21 cellular contexts compared by ENCODE assay signal in the genomic region with DNA sequence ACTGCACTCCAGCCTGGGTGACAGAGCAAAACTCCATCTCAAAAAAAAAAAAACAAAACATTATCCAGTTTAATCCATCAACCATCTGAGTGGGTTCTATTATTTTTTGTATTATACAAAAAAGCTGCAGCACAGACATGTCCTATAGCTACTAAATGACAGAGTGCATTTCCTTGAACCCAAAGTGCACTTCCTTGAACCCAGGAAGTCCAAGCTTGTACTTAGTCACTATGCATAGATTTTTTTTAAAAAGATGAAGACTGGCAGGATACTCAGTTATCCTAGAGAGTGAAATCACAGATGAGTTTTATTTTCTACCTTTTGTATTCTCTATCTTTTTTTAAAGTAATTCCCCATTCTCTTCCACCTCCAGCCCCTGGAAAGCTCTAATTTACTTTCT. TPM values are rescaled to one million over a fixed set of nuclear protein-coding genes. Genes with fewer than 3 reads are reported as not detected.
A peak's percentile ranks its signal among the peaks of the same experiment; 100 is the strongest.
DNase-seq lines count a peak whose midpoint lies in the region; ATAC-seq and TF ChIP-seq lines count a peak whose summit lies in the region.
"Had no signal": no experiment of that assay in that cellular context is flagged by ENCODE, and none has a peak within 500 bp of the region (broad histone marks: within the 10 kb centered on the region; RNA-seq: fewer than 3 reads in every experiment).

No MANE protein-coding gene starts in this region.

- intact Hi-C loops in activated CD4-positive, alpha-beta T cell treated with anti-CD3 and anti-CD28 coated beads, Interleukin-2, amount 10 ng/mL, durations not matched to agents 24 days and 14 days (cut with micrococcal nuclease), result loop anchor here (1.0 kb wide), 1 partner anchor 8 kb away; the partner anchor contains the start of gene RRAS2
- intact Hi-C loops in gastrocnemius medialis (cut with DNase I; ENCODE audit: low total_unique reads), result no loop called here
- intact Hi-C loops in adrenal gland (cut with DNase I), result no loop called here

- H3K27ac Mint-ChIP-seq in activated CD4-positive, alpha-beta T cell treated with anti-CD3 and anti-CD28 coated beads, Interleukin-2, amount 10 ng/mL, durations not matched to agents 24 days and 14 days, result no peak overlapping the region
- H3K27ac Mint-ChIP-seq in activated T-cell treated with anti-CD3 and anti-CD28 coated beads, Interleukin-2, amount 50 U/mL, for 72 hours, result peak overlapping the region; percentile 42
- H3K27ac Mint-ChIP-seq in stimulated activated naive CD8-positive, alpha-beta T cell treated with anti-CD3 and anti-CD28 coated beads, Interleukin-15, amount 100 ng/mL, for 72 hours, result peak overlapping the region in 1 of 2 donors; percentile 16
- H3K27ac Mint-ChIP-seq: HFFc6 had no signal

- H3K4me1 ChIP-seq in gastrocnemius medialis (peaks cover 34 to 39% of the 10 kb centered on the region in 2 donors), adrenal gland (replicated peaks in 1 of 2) (no peaks in the 10 kb centered on the region)
- H3K4me1 ChIP-seq: A549 had no signal

- H3K4me1 Mint-ChIP-seq in activated CD4-positive, alpha-beta T cell treated with anti-CD3 and anti-CD28 coated beads, Interleukin-2, amount 10 ng/mL, durations not matched to agents 24 days and 14 days, result peaks cover 38% of the 10 kb centered on the region
- peaks cover 17% of the 10 kb centered on the region for H3K4me1 Mint-ChIP-seq in activated T-cell treated with anti-CD3 and anti-CD28 coated beads, Interleukin-2, amount 50 U/mL, for 72 hours (ENCODE audit: low read depth)
- peaks cover 9% of the 10 kb centered on the region for H3K4me1 Mint-ChIP-seq in activated T-cell treated with anti-CD3 and anti-CD28 coated beads, Interleukin-2, amount 50 U/mL, for 4 hours (ENCODE audit: low read depth)
- peaks cover 38% of the 10 kb centered on the region for H3K4me1 Mint-ChIP-seq in stimulated activated naive CD8-positive, alpha-beta T cell treated with anti-CD3 and anti-CD28 coated beads, Interleukin-15, amount 100 ng/mL, for 72 hours

- peak overlapping the region; percentile 15 for H3K4me3 Mint-ChIP-seq in activated CD4-positive, alpha-beta T cell treated with anti-CD3 and anti-CD28 coated beads, Interleukin-2, amount 10 ng/mL, durations not matched to agents 24 days and 14 days
- H3K4me3 Mint-ChIP-seq in activated T-cell treated with anti-CD3 and anti-CD28 coated beads, Interleukin-2, amount 50 U/mL, for 72 hours, result no peak overlapping the region
- H3K4me3 Mint-ChIP-seq in activated T-cell treated with anti-CD3 and anti-CD28 coated beads, Interleukin-2, amount 50 U/mL, for 4 hours, result no peak overlapping the region
- H3K4me3 Mint-ChIP-seq in stimulated activated naive CD8-positive, alpha-beta T cell treated with anti-CD3 and anti-CD28 coated beads, Interleukin-15, amount 100 ng/mL, for 72 hours, result no peak overlapping the region
- H3K4me3 Mint-ChIP-seq: CD4-positive, alpha-beta memory T cell; HFFc6 had no signal

- ATAC-seq in activated T-cell treated with anti-CD3 and anti-CD28 coated beads, Interleukin-2, amount 50 U/mL, for 72 hours (replicated peaks in 1 of 2), result no peak
- ATAC-seq in activated T-cell treated with anti-CD3 and anti-CD28 coated beads, Interleukin-2, amount 50 U/mL, for 4 hours, result no peak
- ATAC-seq in stimulated activated naive CD8-positive, alpha-beta T cell treated with anti-CD3 and anti-CD28 coated beads, Interleukin-15, amount 100 ng/mL, for 72 hours, result peak; percentile 49
- no peak for ATAC-seq in stimulated activated naive CD8-positive, alpha-beta T cell treated with anti-CD3 and anti-CD28 coated beads, Interleukin-15, Interleukin-2, amounts not matched to agents 100 U/mL and 50 U/mL, for 24 hours
- ATAC-seq in gastrocnemius medialis, result no peak
- ATAC-seq: A549, HCT116 had no signal

- no peaks in the 10 kb centered on the region for H3K36me3 Mint-ChIP-seq in activated CD4-positive, alpha-beta T cell treated with anti-CD3 and anti-CD28 coated beads, Interleukin-2, amount 10 ng/mL, durations not matched to agents 24 days and 14 days (ENCODE audit: low read depth)
- H3K36me3 Mint-ChIP-seq in activated T-cell treated with anti-CD3 and anti-CD28 coated beads, Interleukin-2, amount 50 U/mL, for 72 hours (ENCODE audit: insufficient read depth in 2 of 2), result no peaks in the 10 kb centered on the region
- H3K36me3 Mint-ChIP-seq in activated T-cell treated with anti-CD3 and anti-CD28 coated beads, Interleukin-2, amount 50 U/mL, for 4 hours (ENCODE audit: insufficient read depth), result no peaks in the 10 kb centered on the region
- H3K36me3 Mint-ChIP-seq: CD4-positive, alpha-beta memory T cell had no signal

- in situ Hi-C loops in gastrocnemius medialis (cut with MboI; ENCODE audit: low sequenced_read_pairs in 4 of 4), result no loop called here

- H3K4me3 ChIP-seq in gastrocnemius medialis (no peak overlapping the region), adrenal gland (no peak overlapping the region)
- H3K4me3 ChIP-seq: A549 had no signal

- H3K36me3 ChIP-seq in gastrocnemius medialis (no peaks in the 10 kb centered on the region), adrenal gland (replicated peaks in 1 of 2) (no peaks in the 10 kb centered on the region)

- TF ChIP-seq POLR2A in gastrocnemius medialis (IDR thresholded peaks at IDR 0.05) (no peak), adrenal gland (IDR thresholded peaks at IDR 0.05) (no peak)

- no peaks in the 10 kb centered on the region for H3K9me3 Mint-ChIP-seq in activated CD4-positive, alpha-beta T cell treated with anti-CD3 and anti-CD28 coated beads, Interleukin-2, amount 10 ng/mL, durations not matched to agents 24 days and 14 days
- no peaks in the 10 kb centered on the region for H3K9me3 Mint-ChIP-seq in activated T-cell treated with anti-CD3 and anti-CD28 coated beads, Interleukin-2, amount 50 U/mL, for 72 hours
- H3K9me3 Mint-ChIP-seq in activated T-cell treated with anti-CD3 and anti-CD28 coated beads, Interleukin-2, amount 50 U/mL, for 4 hours, result no peaks in the 10 kb centered on the region
- no peaks in the 10 kb centered on the region for H3K9me3 Mint-ChIP-seq in stimulated activated naive CD8-positive, alpha-beta T cell treated with anti-CD3 and anti-CD28 coated beads, Interleukin-15, amount 100 ng/mL, for 72 hours
- H3K9me3 Mint-ChIP-seq: CD4-positive, alpha-beta memory T cell; HFFc6 had no signal

- peaks cover 2% of the 10 kb centered on the region for H3K27me3 Mint-ChIP-seq in activated CD4-positive, alpha-beta T cell treated with anti-CD3 and anti-CD28 coated beads, Interleukin-2, amount 10 ng/mL, durations not matched to agents 24 days and 14 days
- H3K27me3 Mint-ChIP-seq in activated T-cell treated with anti-CD3 and anti-CD28 coated beads, Interleukin-2, amount 50 U/mL, for 72 hours (ENCODE audit: low read depth), result no peaks in the 10 kb centered on the region
- no peaks in the 10 kb centered on the region for H3K27me3 Mint-ChIP-seq in activated T-cell treated with anti-CD3 and anti-CD28 coated beads, Interleukin-2, amount 50 U/mL, for 4 hours (ENCODE audit: low read depth)
- no peaks in the 10 kb centered on the region for H3K27me3 Mint-ChIP-seq in stimulated activated naive CD8-positive, alpha-beta T cell treated with anti-CD3 and anti-CD28 coated beads, Interleukin-15, amount 100 ng/mL, for 72 hours
- H3K27me3 Mint-ChIP-seq: CD4-positive, alpha-beta memory T cell had no signal

- H3K27ac ChIP-seq in gastrocnemius medialis (no peak overlapping the region), adrenal gland (no peak overlapping the region)
- H3K27ac ChIP-seq: 22Rv1, A549, C4-2B, HL-60 had no signal

- H3K27me3 ChIP-seq in gastrocnemius medialis (no peaks in the 10 kb centered on the region), adrenal gland (no peaks in the 10 kb centered on the region)

- TF ChIP-seq CTCF in gastrocnemius medialis (IDR thresholded peaks at IDR 0.05 in 4 of 5, conservative IDR thresholded peaks at IDR 0.05 in 1 of 5) (no peak), adrenal gland (IDR thresholded peaks at IDR 0.05) (no peak)

- no peaks in the 10 kb centered on the region for H3K9me3 ChIP-seq in gastrocnemius medialis
- H3K9me3 ChIP-seq in adrenal gland (replicated peaks in 1 of 3), result no peaks in the 10 kb centered on the region
- H3K9me3 ChIP-seq: A549 had no signal

- no peak for DNase-seq in activated CD4-positive, alpha-beta T cell treated with anti-CD3 and anti-CD28 coated beads, Interleukin-2, amount 10 ng/mL, durations not matched to agents 24 days and 14 days
- no peak for DNase-seq in activated CD4-positive, alpha-beta T cell treated with anti-CD3 and anti-CD28 coated beads, Interleukin-2, amount 50 U/mL, for 48 hours
- no peak for DNase-seq in activated T-cell treated with anti-CD3 and anti-CD28 coated beads, Interleukin-2, amount 50 U/mL, for 72 hours
- no peak for DNase-seq in activated T-cell treated with anti-CD3 and anti-CD28 coated beads, Interleukin-2, amount 50 U/mL, for 4 hours
- DNase-seq in stimulated activated naive CD8-positive, alpha-beta T cell treated with anti-CD3 and anti-CD28 coated beads, Interleukin-15, amount 100 ng/mL, for 72 hours, result no peak
- no peak for DNase-seq in stimulated activated naive CD8-positive, alpha-beta T cell treated with anti-CD3 and anti-CD28 coated beads, Interleukin-15, Interleukin-2, amounts not matched to agents 100 U/mL and 50 U/mL, for 24 hours
- DNase-seq in gastrocnemius medialis (no peak), adrenal gland (no peak)
- DNase-seq: AML-193; CD4-positive, alpha-beta memory T cell; DMS153; DMS79; GF-D8; GOT3; H7; HFFc6 had no signal

RNA-seq across cellular contexts. Expression of gene RRAS2, which starts 8.0 kb away (rescaled TPM):
- total RNA-seq in activated CD4-positive, alpha-beta T cell treated with anti-CD3 and anti-CD28 coated beads, Interleukin-2, amount 10 ng/mL, durations not matched to agents 24 days and 14 days, result 78.9 and 80.6 TPM in 2 replicates
- total RNA-seq in activated T-cell treated with anti-CD3 and anti-CD28 coated beads, Interleukin-2, amount 50 U/mL, for 72 hours, result 10 to 100 TPM; 59.2 to 64.2 TPM
- 10 to 100 TPM; 49.2 to 56.9 (median 53.8) TPM for total RNA-seq in activated T-cell treated with anti-CD3 and anti-CD28 coated beads, Interleukin-2, amount 50 U/mL, for 4 hours
- total RNA-seq in gastrocnemius medialis (10 to 100 TPM; 52.8 to 81.9 (median 59.8) TPM), adrenal gland (10 to 100 TPM; 19.8 to 59.3 (median 28.6) TPM)
- 10 to 100 TPM in 2 of 3 donors, 1 to 10 TPM in 1; 9.2 to 28.3 (median 10.7) TPM for polyA plus RNA-seq in adrenal gland
